21 cellular contexts compared by ENCODE assay signal in the genomic region with DNA sequence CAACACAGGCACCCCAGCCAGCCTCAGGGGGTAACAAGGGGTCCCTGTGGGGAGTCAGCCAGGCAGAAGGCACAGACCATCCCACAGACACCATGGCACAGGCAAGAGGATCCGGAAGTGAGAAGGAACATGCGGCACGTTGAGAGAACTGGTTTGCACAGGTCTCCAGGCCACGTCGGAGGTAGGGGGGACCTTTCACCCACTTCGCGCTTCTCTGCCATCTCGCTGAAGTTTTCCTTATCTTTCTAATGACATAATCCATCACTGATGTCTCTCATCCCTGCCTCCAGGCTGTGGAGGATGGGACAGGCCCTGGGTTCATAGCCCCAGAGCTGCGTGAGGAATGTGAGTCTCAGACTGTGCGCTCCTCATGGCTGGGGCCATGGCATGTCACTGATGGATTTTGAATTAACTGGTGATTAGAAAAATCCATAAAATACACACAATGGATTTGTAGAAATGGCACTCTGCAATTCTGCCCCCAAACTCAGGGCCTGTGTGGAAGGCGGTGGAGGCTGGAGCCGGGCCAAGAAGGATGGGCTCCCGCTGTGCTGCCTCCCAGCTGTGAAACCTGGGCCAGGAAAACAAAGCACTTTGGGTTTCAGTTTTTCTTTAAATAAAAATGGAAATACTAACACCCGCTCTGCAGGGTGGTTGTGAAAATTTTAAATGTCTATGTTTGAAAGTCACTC.
DNase-seq lines count a peak whose midpoint lies in the region; ATAC-seq and TF ChIP-seq lines count a peak whose summit lies in the region.
"Had no signal": no experiment of that assay in that cellular context is flagged by ENCODE, and none has a peak within 500 bp of the region (broad histone marks: within the 10 kb centered on the region; RNA-seq: fewer than 3 reads in every experiment).

No MANE protein-coding gene starts in this region.

- no peak overlapping the region for H4K8ac ChIP-seq in trophoblast cell (ENCODE audit: low read depth, low read length)

- no peaks in the 10 kb centered on the region for H3K36me3 Mint-ChIP-seq in T-cell
- H3K36me3 Mint-ChIP-seq: activated naive CD8-positive, alpha-beta T cell treated with anti-CD3 and anti-CD28 coated beads, Interleukin-2, amount 10 ng/mL, durations not matched to agents 7 days and 5 days had no signal

- no peaks in the 10 kb centered on the region for H3K27me3 Mint-ChIP-seq in T-cell
- H3K27me3 Mint-ChIP-seq: activated CD4-positive, alpha-beta memory T cell treated with anti-CD3 and anti-CD28 coated beads, Interleukin-2, amount 10 ng/mL, durations not matched to agents 7 days and 5 days had no signal

- H4K12ac ChIP-seq in trophoblast cell (ENCODE audit: low read depth, low read length) = no peak overlapping the region

- H3K9me3 Mint-ChIP-seq in T-cell = peaks cover 4 to 17% (median 6%) of the 10 kb centered on the region in 3 donors

- peak; percentile 39 for DNase-seq in NCI-H345 (lab: John Stamatoyannopoulos, UW)
- DNase-seq in NCI-H345 treated with DMSO at 0.1 percent for 48 hours (lab: John Stamatoyannopoulos, UW; ENCODE audit: unreplicated experiment) = no peak
- DNase-seq in body of pancreas = peak; percentile 38 to 64 (median 52)
- peak; percentile 64 to 80 for DNase-seq in trophoblast cell
- no peak for DNase-seq in DMS114 treated with DMSO at 0.1 percent for 48 hours (lab: John Stamatoyannopoulos, UW; ENCODE audit: unreplicated experiment)
- no peak for DNase-seq in T-cell
- DNase-seq: activated CD4-positive, alpha-beta memory T cell treated with anti-CD3 and anti-CD28 coated beads, Interleukin-2, amount 10 ng/mL, durations not matched to agents 7 days and 5 days; activated effector memory CD4-positive, alpha-beta T cell treated with anti-CD3 and anti-CD28 coated beads, Interleukin-2, amount 50 U/mL, for 16 hours; activated naive CD8-positive, alpha-beta T cell treated with anti-CD3 and anti-CD28 coated beads, Interleukin-2, amount 10 ng/mL, durations not matched to agents 7 days and 5 days; activated T-cell treated with anti-CD3 and anti-CD28 coated beads for 4 hours; BE2C; KG1; mammary epithelial cell; MM.1S; NCI-H1436; NCI-H82; upper lobe of right lung had no signal

- no peak overlapping the region for H3K4me2 ChIP-seq in trophoblast cell (ENCODE audit: low read length)

- TF ChIP-seq POLR2A in body of pancreas (IDR thresholded peaks at IDR 0.05) = no peak

- H3K9me3 ChIP-seq in body of pancreas (peaks cover 0 to 11% (median 0%) of the 10 kb centered on the region in 3 donors), trophoblast cell (ENCODE audit: insufficient read depth, low read depth, low read length) (peaks cover 2% of the 10 kb centered on the region)
- H3K9me3 ChIP-seq: BE2C, upper lobe of right lung had no signal

- H3K14ac ChIP-seq in trophoblast cell (ENCODE audit: low read length) = no peak overlapping the region

- intact Hi-C loops in body of pancreas (cut with DNase I) = no loop called here

- H3K4ac ChIP-seq in trophoblast cell (ENCODE audit: low read depth, low read length) = no peak overlapping the region

- WGBS in body of pancreas, 2 donors = 50 to 65% methylated on average over 14 of the region's 14 CpGs
- WGBS in trophoblast cell (ENCODE audit: extremely low coverage, insufficient coverage, insufficient read length) = no CpG with 5 or more reads among the region's 14 CpGs

- H3K4me1 ChIP-seq in body of pancreas (no peaks in the 10 kb centered on the region), trophoblast cell (ENCODE audit: control insufficient read depth in 1 of 2, insufficient read depth in 2 of 2, low read length in 2 of 2) (peaks cover 8 to 9% of the 10 kb centered on the region in 2 experiments)
- H3K4me1 ChIP-seq: BE2C, Caco-2, upper lobe of right lung had no signal

- no peak overlapping the region for H3K23ac ChIP-seq in trophoblast cell (ENCODE audit: low read length)

- no peak overlapping the region for H2AK5ac ChIP-seq in trophoblast cell (ENCODE audit: low read length)

- TF ChIP-seq CTCF in body of pancreas (IDR thresholded peaks at IDR 0.05) = peak in 1 of 7 experiments; percentile 3

- H3K27ac ChIP-seq in body of pancreas (peak overlapping the region in 3 of 4 donors; percentile 5 to 50 (median 37)), trophoblast cell (ENCODE audit: low read depth, low read length) (no peak overlapping the region)
- H3K27ac ChIP-seq: upper lobe of right lung had no signal

- no peak overlapping the region for H2BK5ac ChIP-seq in trophoblast cell (ENCODE audit: low read depth, low read length, poor library complexity)

- H3K79me1 ChIP-seq in trophoblast cell (ENCODE audit: low read length) = peaks cover 2% of the 10 kb centered on the region

- no peak overlapping the region for H3K9ac ChIP-seq in trophoblast cell (ENCODE audit: low read length)

- CTCF ChIA-PET in T-cell (lab: Charles Lee) = no interaction called here

- no peaks in the 10 kb centered on the region for H3K4me1 Mint-ChIP-seq in T-cell
- H3K4me1 Mint-ChIP-seq: activated CD4-positive, alpha-beta memory T cell treated with anti-CD3 and anti-CD28 coated beads, Interleukin-2, amount 10 ng/mL, durations not matched to agents 7 days and 5 days; activated naive CD8-positive, alpha-beta T cell treated with anti-CD3 and anti-CD28 coated beads, Interleukin-2, amount 10 ng/mL, durations not matched to agents 7 days and 5 days had no signal

- POLR2A ChIA-PET in T-cell (lab: Charles Lee) = no interaction called here

- no peak overlapping the region for H3K18ac ChIP-seq in trophoblast cell (ENCODE audit: low read length)

- TF ChIP-seq EP300 in Ishikawa (IDR thresholded peaks at IDR 0.05; ENCODE audit: borderline replicate concordance) = no peak

- no peak overlapping the region for H3K27ac Mint-ChIP-seq in T-cell
- H3K27ac Mint-ChIP-seq: activated CD4-positive, alpha-beta memory T cell treated with anti-CD3 and anti-CD28 coated beads, Interleukin-2, amount 10 ng/mL, durations not matched to agents 7 days and 5 days; activated naive CD8-positive, alpha-beta T cell treated with anti-CD3 and anti-CD28 coated beads, Interleukin-2, amount 10 ng/mL, durations not matched to agents 7 days and 5 days had no signal

- H3K36me3 ChIP-seq in body of pancreas (replicated peaks in 1 of 2; ENCODE audit: insufficient read depth in 1 of 2, low read depth in 2 of 2) (no peaks in the 10 kb centered on the region), trophoblast cell (ENCODE audit: control insufficient read depth in 1 of 2, insufficient read depth in 2 of 2, low read length in 2 of 2) (no peaks in the 10 kb centered on the region)
- H3K36me3 ChIP-seq: BE2C, upper lobe of right lung had no signal

- ATAC-seq in body of pancreas (peak; percentile 86), HG03439 (IDR thresholded peaks at IDR 0.05; ENCODE audit: unreplicated experiment) (no peak), T-cell (replicated peaks in 1 of 4) (no peak)
- ATAC-seq: Right ventricle myocardium inferior, upper lobe of right lung had no signal

- H3K4me3 ChIP-seq in body of pancreas (no peak overlapping the region), trophoblast cell (ENCODE audit: low read depth, low read length) (no peak overlapping the region)
- H3K4me3 ChIP-seq: upper lobe of right lung had no signal

- no peak overlapping the region for H2BK12ac ChIP-seq in trophoblast cell (ENCODE audit: low read length)

- no peak for TF ChIP-seq RAD21 in Ishikawa (IDR thresholded peaks at IDR 0.05; ENCODE audit: low read depth)

- H2BK120ac ChIP-seq in trophoblast cell (ENCODE audit: insufficient read depth, low read length, poor library complexity) = no peak overlapping the region

- H3K4me3 Mint-ChIP-seq in T-cell = no peak overlapping the region
- H3K4me3 Mint-ChIP-seq: activated CD4-positive, alpha-beta memory T cell treated with anti-CD3 and anti-CD28 coated beads, Interleukin-2, amount 10 ng/mL, durations not matched to agents 7 days and 5 days; activated naive CD8-positive, alpha-beta T cell treated with anti-CD3 and anti-CD28 coated beads, Interleukin-2, amount 10 ng/mL, durations not matched to agents 7 days and 5 days had no signal

- no peak overlapping the region for H4K91ac ChIP-seq in trophoblast cell (ENCODE audit: low read depth, low read length)

- no peaks in the 10 kb centered on the region for H3K27me3 ChIP-seq in body of pancreas
- no peaks in the 10 kb centered on the region for H3K27me3 ChIP-seq in trophoblast cell (ENCODE audit: insufficient read depth, low read length)
- H3K27me3 ChIP-seq: BE2C, upper lobe of right lung had no signal

- no peak overlapping the region for H2AFZ ChIP-seq in trophoblast cell (ENCODE audit: insufficient read depth, low read length, poor library complexity)

- no peaks in the 10 kb centered on the region for H3K79me2 ChIP-seq in trophoblast cell (ENCODE audit: control insufficient read depth, insufficient read depth, low read length, poor library complexity)

TF ChIP-seq in Ishikawa, 13 proteins besides CTCF, POLR2A, EP300 and RAD21:
- TF ChIP-seq NFIC (IDR thresholded peaks at IDR 0.05) (peak; percentile 63), MAX (IDR thresholded peaks at IDR 0.05) (no peak)

Comparison
In these comparisons a context has a peak if more than half of its experiments do, and no peak if none do; other contexts are left out.
1. DNase-seq: peak in NCI-H345 (single experiment), body of pancreas (4 of 4) and trophoblast cell (2 of 2); none in NCI-H345 treated with DMSO at 0.1 percent for 48 hours (single experiment), DMS114 treated with DMSO at 0.1 percent for 48 hours (single experiment) and T-cell (0 of 34).